ENCODE assay signal across 8 cellular contexts in genomic region chr5:154058055-154059038, GRCh38. TPM values are rescaled to one million over a fixed set of nuclear protein-coding genes. Genes with fewer than 3 reads are reported as not detected.
DNase-seq lines count a peak whose midpoint lies in the region; ATAC-seq and TF ChIP-seq lines count a peak whose summit lies in the region.

No MANE protein-coding gene starts in this region.

- H3K4me1 ChIP-seq in lower lobe of right lung, result peaks cover 10% of the 10 kb centered on the region
- H3K4me1 ChIP-seq in aorta (ENCODE audit: control insufficient read depth in 1 of 2, insufficient read depth in 2 of 2, low read length in 2 of 2), result no peaks in the 10 kb centered on the region
- peaks cover 8% of the 10 kb centered on the region in 2 donors for H3K4me1 ChIP-seq in neuronal stem cell (ENCODE audit: control insufficient read depth in 2 of 2, insufficient read depth in 1 of 2, low read depth in 1 of 2, low read length in 2 of 2)

- H2BK12ac ChIP-seq in neuronal stem cell (ENCODE audit: low read length), result no peak overlapping the region

- H3K79me1 ChIP-seq in neuronal stem cell (ENCODE audit: low read depth, low read length), result no peaks in the 10 kb centered on the region

- H2BK120ac ChIP-seq in neuronal stem cell (ENCODE audit: low read depth, low read length), result no peak overlapping the region

- intact Hi-C loops in lower lobe of right lung (cut with DNase I), result no loop called here
- intact Hi-C loops in aorta (cut with DNase I), result no loop called here

- H3K9ac ChIP-seq in neuronal stem cell (ENCODE audit: low read depth, low read length, poor library complexity), result no peak overlapping the region

- DNase-seq in NCI-H345 (lab: John Stamatoyannopoulos, UW) (peak; percentile 21), NCI-H345 treated with DMSO at 0.1 percent for 48 hours (lab: John Stamatoyannopoulos, UW; ENCODE audit: unreplicated experiment) (no peak), NCI-H82 treated with DMSO at 0.1 percent for 48 hours (lab: John Stamatoyannopoulos, UW; ENCODE audit: unreplicated experiment) (peak; percentile 53), lower lobe of right lung (no peak), aorta (no peak), substantia nigra (lab: John Stamatoyannopoulos, UW) (no peak), neuronal stem cell (ENCODE audit: low spot score) (no peak)

- H3K27ac ChIP-seq in lower lobe of right lung (no peak overlapping the region), aorta (ENCODE audit: low read depth in 1 of 2, low read length in 2 of 2) (no peak overlapping the region), substantia nigra (ENCODE audit: low read depth, low read length, poor library complexity, severe bottlenecking) (no peak overlapping the region), neuronal stem cell (replicated peaks; ENCODE audit: low read length) (no peak overlapping the region)

- H3K36me3 ChIP-seq in lower lobe of right lung, result peaks cover 25% of the 10 kb centered on the region
- peaks cover 0 to 2% of the 10 kb centered on the region in 2 donors for H3K36me3 ChIP-seq in aorta (ENCODE audit: control insufficient read depth in 1 of 2, insufficient read depth in 2 of 2, low read length in 1 of 2)
- H3K36me3 ChIP-seq in neuronal stem cell (replicated peaks in 1 of 2; ENCODE audit: control insufficient read depth in 2 of 2, insufficient read depth in 2 of 2, low read length in 2 of 2), result peaks cover 2 to 36% of the 10 kb centered on the region in 2 donors

- ATAC-seq in HG02884 (IDR thresholded peaks at IDR 0.05; ENCODE audit: unreplicated experiment), result peak; percentile 54
- peak; percentile 65 to 73 for ATAC-seq in lower lobe of right lung
- ATAC-seq in aorta (ENCODE audit: low FRiP score), result no peak

- H2AK5ac ChIP-seq in neuronal stem cell (ENCODE audit: low read depth, low read length), result no peak overlapping the region

- 51 to 58% methylated on average over 10 of the region's 10 CpGs for WGBS in aorta, 2 donors
- 100% methylated on average over 1 of the region's 10 CpGs; no CpG with 5 or more reads in 1 of the 2 donors for WGBS in neuronal stem cell (ENCODE audit: extremely low coverage in 2 of 2, insufficient read length in 2 of 2, insufficient replicate concordance in 1 of 2), 2 donors

- no peak overlapping the region for H2AFZ ChIP-seq in neuronal stem cell (ENCODE audit: low read length)

- H3K14ac ChIP-seq in neuronal stem cell (ENCODE audit: low read length), result no peak overlapping the region

- no peak overlapping the region for H2BK5ac ChIP-seq in neuronal stem cell (ENCODE audit: low read length)

- H3K9me3 ChIP-seq in lower lobe of right lung (no peaks in the 10 kb centered on the region), aorta (ENCODE audit: control insufficient read depth, low read length) (no peaks in the 10 kb centered on the region), neuronal stem cell (replicated peaks in 1 of 2; ENCODE audit: control insufficient read depth in 2 of 2, insufficient read depth in 1 of 2, low read depth in 1 of 2, low read length in 2 of 2) (no peaks in the 10 kb centered on the region)

- H3K4ac ChIP-seq in neuronal stem cell (ENCODE audit: low read length), result no peak overlapping the region

- H3K4me3 ChIP-seq in lower lobe of right lung (no peak overlapping the region), aorta (ENCODE audit: low read length in 2 of 2) (no peak overlapping the region), neuronal stem cell (ENCODE audit: low read length in 2 of 2) (no peak overlapping the region)

- no peaks in the 10 kb centered on the region for H3K27me3 ChIP-seq in lower lobe of right lung (ENCODE audit: low read depth)
- H3K27me3 ChIP-seq in aorta (ENCODE audit: control insufficient read depth in 1 of 2, insufficient read depth in 2 of 2, low read length in 1 of 2), result no peaks in the 10 kb centered on the region
- H3K27me3 ChIP-seq in neuronal stem cell (ENCODE audit: control insufficient read depth in 3 of 3, insufficient read depth in 3 of 3, low read depth in 1 of 3, low read length in 3 of 3), result no peaks in the 10 kb centered on the region

- no peak overlapping the region for H4K8ac ChIP-seq in neuronal stem cell (ENCODE audit: low read depth, low read length)

- H3K4me2 ChIP-seq in neuronal stem cell (ENCODE audit: insufficient read depth, low read length, poor library complexity, severe bottlenecking), result no peak overlapping the region

- H4K91ac ChIP-seq in neuronal stem cell (ENCODE audit: low read depth, low read length, poor library complexity), result no peak overlapping the region

- no peak overlapping the region for H2BK15ac ChIP-seq in neuronal stem cell (ENCODE audit: low read length)

- no peak for TF ChIP-seq CTCF in lower lobe of right lung (IDR thresholded peaks at IDR 0.05)

- no peak overlapping the region for H3K23ac ChIP-seq in neuronal stem cell (ENCODE audit: low read depth, low read length, poor library complexity)

- no peak overlapping the region for H3K18ac ChIP-seq in neuronal stem cell (ENCODE audit: low read length)

RNA-seq across cellular contexts. Expression of gene MFAP3, which starts 19.6 kb away (rescaled TPM):
- total RNA-seq in lower lobe of right lung, result 31.1 TPM
- 10 to 100 TPM; 31.9 to 38.0 TPM for total RNA-seq in aorta
- polyA plus RNA-seq in aorta, result 10 to 100 TPM in 1 of 2 donors, 1 to 10 TPM in 1; 6.8 to 11.2 TPM
- polyA plus RNA-seq in neuronal stem cell (2013, experiment 1 of 2), result 19.5 TPM
- 19.6 TPM for polyA plus RNA-seq in neuronal stem cell (2013, experiment 2 of 2)

RNA-seq across cellular contexts. Expression of gene FAM114A2, which starts 19.6 kb away (rescaled TPM):
- 39.6 TPM for total RNA-seq in lower lobe of right lung
- total RNA-seq in aorta, result 10 to 100 TPM; 35.0 to 47.7 TPM
- 10 to 100 TPM; 11.3 to 22.9 TPM for polyA plus RNA-seq in aorta
- 7.4 TPM for polyA plus RNA-seq in neuronal stem cell (2013, experiment 1 of 2)
- 7.3 TPM for polyA plus RNA-seq in neuronal stem cell (2013, experiment 2 of 2)

Comparison
In these comparisons a context has a peak if more than half of its experiments do, and no peak if none do; other contexts are left out.
1. DNase-seq: peak in NCI-H345 (single experiment) and NCI-H82 treated with DMSO at 0.1 percent for 48 hours (single experiment); none in NCI-H345 treated with DMSO at 0.1 percent for 48 hours (single experiment), lower lobe of right lung (single experiment), aorta (0 of 2), substantia nigra (0 of 49) and neuronal stem cell (single experiment).